Comparison of ENCODE assay signal across 1 cellular context in the genomic region with DNA sequence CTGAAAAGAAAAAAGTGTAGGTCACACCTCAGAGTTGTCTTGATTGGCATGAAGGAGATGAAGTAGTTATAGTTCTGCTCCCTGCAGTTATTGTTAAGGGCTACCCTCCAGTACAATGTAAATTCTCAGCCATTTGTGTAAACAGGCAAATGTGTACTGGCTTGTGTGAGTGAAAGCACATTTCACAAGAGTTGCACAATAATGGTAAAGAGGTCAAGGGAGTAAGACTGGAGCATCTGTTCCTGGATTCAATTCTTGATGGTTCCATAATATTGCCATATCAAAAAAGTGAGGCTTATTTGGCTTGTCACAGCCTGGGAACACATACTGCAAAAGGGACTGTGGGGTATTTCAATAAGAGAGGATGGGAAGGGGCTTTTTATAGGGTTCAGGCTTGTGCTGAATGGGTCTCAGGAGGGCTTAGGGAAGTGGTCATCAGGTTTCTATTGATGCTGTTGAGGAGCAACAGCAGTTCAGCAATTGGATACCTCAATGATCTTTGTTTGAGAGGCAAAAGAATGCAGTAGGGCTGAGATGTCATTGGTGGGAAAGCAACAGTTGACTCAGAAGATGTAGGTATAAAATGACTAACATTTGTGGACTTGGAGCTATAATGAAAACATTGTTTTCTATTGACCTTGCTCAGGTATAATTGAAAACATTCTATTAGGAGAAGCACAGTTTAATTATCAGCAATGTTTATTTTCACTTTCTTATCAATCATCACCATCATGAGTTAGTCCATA.
A peak's percentile ranks its signal among the peaks of the same experiment; 100 is the strongest.
TF ChIP-seq lines count a peak whose summit lies in the region.

No MANE protein-coding gene starts in this region.

TF ChIP-seq in HepG2, 621 proteins besides CTCF, POLR2A, EP300 and RAD21 (continued from another document and continues in another):
- TF ChIP-seq, protein P1, sequence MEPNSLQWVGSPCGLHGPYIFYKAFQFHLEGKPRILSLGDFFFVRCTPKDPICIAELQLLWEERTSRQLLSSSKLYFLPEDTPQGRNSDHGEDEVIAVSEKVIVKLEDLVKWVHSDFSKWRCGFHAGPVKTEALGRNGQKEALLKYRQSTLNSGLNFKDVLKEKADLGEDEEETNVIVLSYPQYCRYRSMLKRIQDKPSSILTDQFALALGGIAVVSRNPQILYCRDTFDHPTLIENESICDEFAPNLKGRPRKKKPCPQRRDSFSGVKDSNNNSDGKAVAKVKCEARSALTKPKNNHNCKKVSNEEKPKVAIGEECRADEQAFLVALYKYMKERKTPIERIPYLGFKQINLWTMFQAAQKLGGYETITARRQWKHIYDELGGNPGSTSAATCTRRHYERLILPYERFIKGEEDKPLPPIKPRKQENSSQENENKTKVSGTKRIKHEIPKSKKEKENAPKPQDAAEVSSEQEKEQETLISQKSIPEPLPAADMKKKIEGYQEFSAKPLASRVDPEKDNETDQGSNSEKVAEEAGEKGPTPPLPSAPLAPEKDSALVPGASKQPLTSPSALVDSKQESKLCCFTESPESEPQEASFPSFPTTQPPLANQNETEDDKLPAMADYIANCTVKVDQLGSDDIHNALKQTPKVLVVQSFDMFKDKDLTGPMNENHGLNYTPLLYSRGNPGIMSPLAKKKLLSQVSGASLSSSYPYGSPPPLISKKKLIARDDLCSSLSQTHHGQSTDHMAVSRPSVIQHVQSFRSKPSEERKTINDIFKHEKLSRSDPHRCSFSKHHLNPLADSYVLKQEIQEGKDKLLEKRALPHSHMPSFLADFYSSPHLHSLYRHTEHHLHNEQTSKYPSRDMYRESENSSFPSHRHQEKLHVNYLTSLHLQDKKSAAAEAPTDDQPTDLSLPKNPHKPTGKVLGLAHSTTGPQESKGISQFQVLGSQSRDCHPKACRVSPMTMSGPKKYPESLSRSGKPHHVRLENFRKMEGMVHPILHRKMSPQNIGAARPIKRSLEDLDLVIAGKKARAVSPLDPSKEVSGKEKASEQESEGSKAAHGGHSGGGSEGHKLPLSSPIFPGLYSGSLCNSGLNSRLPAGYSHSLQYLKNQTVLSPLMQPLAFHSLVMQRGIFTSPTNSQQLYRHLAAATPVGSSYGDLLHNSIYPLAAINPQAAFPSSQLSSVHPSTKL (CRISPR knock-in tag; IDR thresholded peaks at IDR 0.05): peak; percentile 98
- no peak for TF ChIP-seq ZNF136 (CRISPR knock-in tag; IDR thresholded peaks at IDR 0.05; ENCODE audit: low read depth)
- TF ChIP-seq ZMYM2 (CRISPR knock-in tag; IDR thresholded peaks at IDR 0.05): no peak
- no peak for TF ChIP-seq SALL2 (CRISPR knock-in tag; IDR thresholded peaks at IDR 0.05)
- no peak for TF ChIP-seq HCFC1 (IDR thresholded peaks at IDR 0.05; ENCODE audit: low read depth, low read length)
- TF ChIP-seq ZNF431 (CRISPR knock-in tag; IDR thresholded peaks at IDR 0.05; ENCODE audit: borderline replicate concordance, low read depth): no peak
- TF ChIP-seq RFX5 (IDR thresholded peaks at IDR 0.05; ENCODE audit: low read depth, low read length): no peak
- TF ChIP-seq ZNF841 (CRISPR knock-in tag; IDR thresholded peaks at IDR 0.05; ENCODE audit: borderline replicate concordance): no peak
- no peak for TF ChIP-seq JUNB (CRISPR knock-in tag; IDR thresholded peaks at IDR 0.05; ENCODE audit: borderline replicate concordance)
- TF ChIP-seq, protein P2, sequence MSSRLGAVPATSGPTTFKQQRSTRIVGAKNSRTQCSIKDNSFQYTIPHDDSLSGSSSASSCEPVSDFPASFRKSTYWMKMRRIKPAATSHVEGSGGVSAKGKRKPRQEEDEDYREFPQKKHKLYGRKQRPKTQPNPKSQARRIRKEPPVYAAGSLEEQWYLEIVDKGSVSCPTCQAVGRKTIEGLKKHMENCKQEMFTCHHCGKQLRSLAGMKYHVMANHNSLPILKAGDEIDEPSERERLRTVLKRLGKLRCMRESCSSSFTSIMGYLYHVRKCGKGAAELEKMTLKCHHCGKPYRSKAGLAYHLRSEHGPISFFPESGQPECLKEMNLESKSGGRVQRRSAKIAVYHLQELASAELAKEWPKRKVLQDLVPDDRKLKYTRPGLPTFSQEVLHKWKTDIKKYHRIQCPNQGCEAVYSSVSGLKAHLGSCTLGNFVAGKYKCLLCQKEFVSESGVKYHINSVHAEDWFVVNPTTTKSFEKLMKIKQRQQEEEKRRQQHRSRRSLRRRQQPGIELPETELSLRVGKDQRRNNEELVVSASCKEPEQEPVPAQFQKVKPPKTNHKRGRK (CRISPR knock-in tag; IDR thresholded peaks at IDR 0.05): no peak
- peak; percentile 94 to 99 for TF ChIP-seq NR2F1 (CRISPR knock-in tag; IDR thresholded peaks at IDR 0.05)
- TF ChIP-seq, protein P3, sequence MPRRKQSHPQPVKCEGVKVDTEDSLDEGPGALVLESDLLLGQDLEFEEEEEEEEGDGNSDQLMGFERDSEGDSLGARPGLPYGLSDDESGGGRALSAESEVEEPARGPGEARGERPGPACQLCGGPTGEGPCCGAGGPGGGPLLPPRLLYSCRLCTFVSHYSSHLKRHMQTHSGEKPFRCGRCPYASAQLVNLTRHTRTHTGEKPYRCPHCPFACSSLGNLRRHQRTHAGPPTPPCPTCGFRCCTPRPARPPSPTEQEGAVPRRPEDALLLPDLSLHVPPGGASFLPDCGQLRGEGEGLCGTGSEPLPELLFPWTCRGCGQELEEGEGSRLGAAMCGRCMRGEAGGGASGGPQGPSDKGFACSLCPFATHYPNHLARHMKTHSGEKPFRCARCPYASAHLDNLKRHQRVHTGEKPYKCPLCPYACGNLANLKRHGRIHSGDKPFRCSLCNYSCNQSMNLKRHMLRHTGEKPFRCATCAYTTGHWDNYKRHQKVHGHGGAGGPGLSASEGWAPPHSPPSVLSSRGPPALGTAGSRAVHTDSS (CRISPR knock-in tag; conservative IDR thresholded peaks at IDR 0.05): no peak
- TF ChIP-seq SP5 (CRISPR knock-in tag; IDR thresholded peaks at IDR 0.05; ENCODE audit: borderline replicate concordance, low read depth): no peak
- TF ChIP-seq MBD4 (IDR thresholded peaks at IDR 0.05; ENCODE audit: borderline replicate concordance, low read length): no peak
- TF ChIP-seq ZNF543 (CRISPR knock-in tag; IDR thresholded peaks at IDR 0.05): no peak
- TF ChIP-seq, protein P4, sequence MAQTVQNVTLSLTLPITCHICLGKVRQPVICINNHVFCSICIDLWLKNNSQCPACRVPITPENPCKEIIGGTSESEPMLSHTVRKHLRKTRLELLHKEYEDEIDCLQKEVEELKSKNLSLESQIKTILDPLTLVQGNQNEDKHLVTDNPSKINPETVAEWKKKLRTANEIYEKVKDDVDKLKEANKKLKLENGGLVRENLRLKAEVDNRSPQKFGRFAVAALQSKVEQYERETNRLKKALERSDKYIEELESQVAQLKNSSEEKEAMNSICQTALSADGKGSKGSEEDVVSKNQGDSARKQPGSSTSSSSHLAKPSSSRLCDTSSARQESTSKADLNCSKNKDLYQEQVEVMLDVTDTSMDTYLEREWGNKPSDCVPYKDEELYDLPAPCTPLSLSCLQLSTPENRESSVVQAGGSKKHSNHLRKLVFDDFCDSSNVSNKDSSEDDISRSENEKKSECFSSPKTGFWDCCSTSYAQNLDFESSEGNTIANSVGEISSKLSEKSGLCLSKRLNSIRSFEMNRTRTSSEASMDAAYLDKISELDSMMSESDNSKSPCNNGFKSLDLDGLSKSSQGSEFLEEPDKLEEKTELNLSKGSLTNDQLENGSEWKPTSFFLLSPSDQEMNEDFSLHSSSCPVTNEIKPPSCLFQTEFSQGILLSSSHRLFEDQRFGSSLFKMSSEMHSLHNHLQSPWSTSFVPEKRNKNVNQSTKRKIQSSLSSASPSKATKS (CRISPR knock-in tag; IDR thresholded peaks at IDR 0.05): no peak
- TF ChIP-seq ZNF616 (CRISPR knock-in tag; IDR thresholded peaks at IDR 0.05; ENCODE audit: low read depth): no peak
- TF ChIP-seq, protein P5, sequence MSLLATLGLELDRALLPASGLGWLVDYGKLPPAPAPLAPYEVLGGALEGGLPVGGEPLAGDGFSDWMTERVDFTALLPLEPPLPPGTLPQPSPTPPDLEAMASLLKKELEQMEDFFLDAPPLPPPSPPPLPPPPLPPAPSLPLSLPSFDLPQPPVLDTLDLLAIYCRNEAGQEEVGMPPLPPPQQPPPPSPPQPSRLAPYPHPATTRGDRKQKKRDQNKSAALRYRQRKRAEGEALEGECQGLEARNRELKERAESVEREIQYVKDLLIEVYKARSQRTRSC (CRISPR knock-in tag; IDR thresholded peaks at IDR 0.05; ENCODE audit: low read depth): no peak
- TF ChIP-seq KDM1A (CRISPR knock-in tag; IDR thresholded peaks at IDR 0.05): peak; percentile 87
- TF ChIP-seq FOXO1 (CRISPR knock-in tag; IDR thresholded peaks at IDR 0.05): peak; percentile 97
- TF ChIP-seq, protein P6, sequence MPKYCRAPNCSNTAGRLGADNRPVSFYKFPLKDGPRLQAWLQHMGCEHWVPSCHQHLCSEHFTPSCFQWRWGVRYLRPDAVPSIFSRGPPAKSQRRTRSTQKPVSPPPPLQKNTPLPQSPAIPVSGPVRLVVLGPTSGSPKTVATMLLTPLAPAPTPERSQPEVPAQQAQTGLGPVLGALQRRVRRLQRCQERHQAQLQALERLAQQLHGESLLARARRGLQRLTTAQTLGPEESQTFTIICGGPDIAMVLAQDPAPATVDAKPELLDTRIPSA (CRISPR knock-in tag; IDR thresholded peaks at IDR 0.05; ENCODE audit: borderline replicate concordance): no peak
- TF ChIP-seq, protein P7, sequence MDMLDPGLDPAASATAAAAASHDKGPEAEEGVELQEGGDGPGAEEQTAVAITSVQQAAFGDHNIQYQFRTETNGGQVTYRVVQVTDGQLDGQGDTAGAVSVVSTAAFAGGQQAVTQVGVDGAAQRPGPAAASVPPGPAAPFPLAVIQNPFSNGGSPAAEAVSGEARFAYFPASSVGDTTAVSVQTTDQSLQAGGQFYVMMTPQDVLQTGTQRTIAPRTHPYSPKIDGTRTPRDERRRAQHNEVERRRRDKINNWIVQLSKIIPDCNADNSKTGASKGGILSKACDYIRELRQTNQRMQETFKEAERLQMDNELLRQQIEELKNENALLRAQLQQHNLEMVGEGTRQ (IDR thresholded peaks at IDR 0.05; ENCODE audit: low read depth, low read length): no peak
- TF ChIP-seq, protein P7 (CRISPR knock-in tag; IDR thresholded peaks at IDR 0.05; ENCODE audit: borderline replicate concordance): no peak
- peak; percentile 80 for TF ChIP-seq POGZ (CRISPR knock-in tag; IDR thresholded peaks at IDR 0.05)
- no peak for TF ChIP-seq ZNF335 (CRISPR knock-in tag; IDR thresholded peaks at IDR 0.05)
- peak; percentile 47; the same call in 1 of the 2 replicates for TF ChIP-seq SMC3 (IDR thresholded peaks at IDR 0.05; ENCODE audit: low read length)
- TF ChIP-seq, protein P8, sequence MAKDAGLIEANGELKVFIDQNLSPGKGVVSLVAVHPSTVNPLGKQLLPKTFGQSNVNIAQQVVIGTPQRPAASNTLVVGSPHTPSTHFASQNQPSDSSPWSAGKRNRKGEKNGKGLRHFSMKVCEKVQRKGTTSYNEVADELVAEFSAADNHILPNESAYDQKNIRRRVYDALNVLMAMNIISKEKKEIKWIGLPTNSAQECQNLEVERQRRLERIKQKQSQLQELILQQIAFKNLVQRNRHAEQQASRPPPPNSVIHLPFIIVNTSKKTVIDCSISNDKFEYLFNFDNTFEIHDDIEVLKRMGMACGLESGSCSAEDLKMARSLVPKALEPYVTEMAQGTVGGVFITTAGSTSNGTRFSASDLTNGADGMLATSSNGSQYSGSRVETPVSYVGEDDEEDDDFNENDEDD (CRISPR knock-in tag; IDR thresholded peaks at IDR 0.05; ENCODE audit: borderline replicate concordance): no peak
- peak; percentile 35; the same call in 1 of the 3 replicates for TF ChIP-seq MXI1 (IDR thresholded peaks at IDR 0.05; ENCODE audit: borderline replicate concordance, low read depth, low read length)
- TF ChIP-seq BCL6 (CRISPR knock-in tag; IDR thresholded peaks at IDR 0.05): peak; percentile 92
- TF ChIP-seq ZNF660 (CRISPR knock-in tag; IDR thresholded peaks at IDR 0.05; ENCODE audit: borderline replicate concordance, low read depth): no peak
- TF ChIP-seq SOX5 (CRISPR knock-in tag; IDR thresholded peaks at IDR 0.05; ENCODE audit: borderline replicate concordance): peak; percentile 98
- peak; percentile 39; the same call in 1 of the 2 replicates for TF ChIP-seq ZNF652 (CRISPR knock-in tag; IDR thresholded peaks at IDR 0.05; ENCODE audit: borderline replicate concordance, low read depth)
- TF ChIP-seq AGO2 (optimal IDR thresholded peaks at IDR 0.05; ENCODE audit: low read depth, low read length): no peak
- TF ChIP-seq CENPT (CRISPR knock-in tag; IDR thresholded peaks at IDR 0.05; ENCODE audit: low read depth): no peak
- TF ChIP-seq SMAD9 (CRISPR knock-in tag; IDR thresholded peaks at IDR 0.05): no peak
- TF ChIP-seq HES4 (CRISPR knock-in tag; IDR thresholded peaks at IDR 0.05; ENCODE audit: borderline replicate concordance): no peak
- TF ChIP-seq, protein P9, sequence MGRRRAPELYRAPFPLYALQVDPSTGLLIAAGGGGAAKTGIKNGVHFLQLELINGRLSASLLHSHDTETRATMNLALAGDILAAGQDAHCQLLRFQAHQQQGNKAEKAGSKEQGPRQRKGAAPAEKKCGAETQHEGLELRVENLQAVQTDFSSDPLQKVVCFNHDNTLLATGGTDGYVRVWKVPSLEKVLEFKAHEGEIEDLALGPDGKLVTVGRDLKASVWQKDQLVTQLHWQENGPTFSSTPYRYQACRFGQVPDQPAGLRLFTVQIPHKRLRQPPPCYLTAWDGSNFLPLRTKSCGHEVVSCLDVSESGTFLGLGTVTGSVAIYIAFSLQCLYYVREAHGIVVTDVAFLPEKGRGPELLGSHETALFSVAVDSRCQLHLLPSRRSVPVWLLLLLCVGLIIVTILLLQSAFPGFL (CRISPR knock-in tag; IDR thresholded peaks at IDR 0.05): no peak
- TF ChIP-seq ELF4 (CRISPR knock-in tag; IDR thresholded peaks at IDR 0.05; ENCODE audit: borderline replicate concordance): no peak
- TF ChIP-seq ARHGAP35 (CRISPR knock-in tag; IDR thresholded peaks at IDR 0.05; ENCODE audit: borderline replicate concordance): no peak
- no peak for TF ChIP-seq SCMH1 (CRISPR knock-in tag; IDR thresholded peaks at IDR 0.05; ENCODE audit: borderline replicate concordance)
- TF ChIP-seq SATB2 (CRISPR knock-in tag; IDR thresholded peaks at IDR 0.05): no peak
- no peak for TF ChIP-seq DMAP1 (CRISPR knock-in tag; IDR thresholded peaks at IDR 0.05)
- no peak for TF ChIP-seq BHLHE40 (IDR thresholded peaks at IDR 0.05; ENCODE audit: low read length)
